ENCODE assay signal across 10 cellular contexts in the genomic region with DNA sequence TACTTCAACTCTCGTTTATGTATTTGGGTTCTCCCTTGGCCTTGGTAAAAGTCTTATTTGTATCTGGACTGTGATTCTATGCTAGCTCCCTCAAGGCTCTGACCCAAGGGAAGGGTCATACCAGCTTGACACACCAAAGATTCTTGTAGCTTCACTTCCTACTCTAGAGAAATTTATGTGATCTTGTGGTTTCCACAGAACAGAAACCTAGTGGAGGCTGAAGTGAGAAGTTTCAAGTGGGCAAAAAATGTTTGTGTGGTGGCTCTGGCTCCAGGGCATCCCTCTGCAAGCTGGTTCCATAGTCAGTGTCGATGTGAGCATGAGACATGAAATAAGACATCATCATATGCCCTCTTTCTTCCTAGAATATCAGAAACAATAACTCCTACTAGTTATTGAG. TPM values are rescaled to one million over a fixed set of nuclear protein-coding genes. Genes with fewer than 3 reads are reported as not detected.
A peak's percentile ranks its signal among the peaks of the same experiment; 100 is the strongest.
DNase-seq lines count a peak whose midpoint lies in the region; ATAC-seq and TF ChIP-seq lines count a peak whose summit lies in the region.
"Had no signal": no experiment of that assay in that cellular context is flagged by ENCODE, and none has a peak within 500 bp of the region (broad histone marks: within the 10 kb centered on the region; RNA-seq: fewer than 3 reads in every experiment).

No MANE protein-coding gene starts in this region.

- H3K79me2 ChIP-seq in OCI-LY7 (ENCODE audit: insufficient read depth, low read depth, low read length) (no peaks in the 10 kb centered on the region), neural progenitor cell (ENCODE audit: low read depth) (no peaks in the 10 kb centered on the region)

- H2AFZ ChIP-seq in OCI-LY7 (ENCODE audit: low read length) (peak overlapping the region; percentile 85), neural progenitor cell (replicated peaks) (no peak overlapping the region)

- DNase-seq in OCI-LY7 (ENCODE audit: low spot score), result peak; percentile 59
- DNase-seq in neural progenitor cell (ENCODE audit: low spot score), result no peak
- no peak for DNase-seq in activated gamma-delta T cell (lab: John Stamatoyannopoulos, UW)
- no peak for DNase-seq in activated CD4-positive, alpha-beta memory T cell treated with anti-CD3 and anti-CD28 coated beads for 36 hours
- DNase-seq in NCI-H146 (lab: John Stamatoyannopoulos, UW), result no peak
- DNase-seq: activated T-cell treated with anti-CD3 and anti-CD28 coated beads, Interleukin-2, amount 50 U/mL, for 48 hours had no signal

- H3K9me3 ChIP-seq in OCI-LY7 (ENCODE audit: low read length) (no peaks in the 10 kb centered on the region), neural progenitor cell (ENCODE audit: low read depth) (no peaks in the 10 kb centered on the region)

- no peaks in the 10 kb centered on the region for H3K9me3 Mint-ChIP-seq in neural progenitor cell
- no peaks in the 10 kb centered on the region for H3K9me3 Mint-ChIP-seq in activated CD4-positive, alpha-beta memory T cell treated with anti-CD3 and anti-CD28 coated beads for 36 hours

- no peaks in the 10 kb centered on the region for H3K9me2 ChIP-seq in OCI-LY7 (ENCODE audit: insufficient read depth, low read length)

- POLR2A ChIA-PET in OCI-LY7 (lab: Charles Lee), result interaction anchor here (0.6 to 4.7 kb wide), 15 partner anchors 10 to 135 kb away, joined by 3 to 28 read pairs (median 3); partner anchors contain the start of gene CD2AP
- POLR2A ChIA-PET in activated CD4-positive, alpha-beta memory T cell treated with anti-CD3 and anti-CD28 coated beads for 36 hours (lab: Charles Lee), result no interaction called here

- no peaks in the 10 kb centered on the region for H3F3A ChIP-seq in neural progenitor cell (ENCODE audit: low read depth)

- intact Hi-C loops in OCI-LY7 (cut with micrococcal nuclease; ENCODE audit: unreplicated experiment), result loop anchor here (10.0 kb wide), 1 partner anchor 723 kb away; no protein-coding TSS in a partner anchor
- intact Hi-C loops in activated CD4-positive, alpha-beta memory T cell treated with anti-CD3 and anti-CD28 coated beads for 36 hours (cut with micrococcal nuclease), result no loop called here

- H3K4me2 ChIP-seq in OCI-LY7 (ENCODE audit: low read length) (peak overlapping the region; percentile 66), neural progenitor cell (no peak overlapping the region)

- no peaks in the 10 kb centered on the region for H3K27me3 ChIP-seq in neural progenitor cell

- H3K27me3 Mint-ChIP-seq in neural progenitor cell (ENCODE audit: insufficient read depth, low read depth), result no peaks in the 10 kb centered on the region
- peaks cover 18% of the 10 kb centered on the region for H3K27me3 Mint-ChIP-seq in activated CD4-positive, alpha-beta memory T cell treated with anti-CD3 and anti-CD28 coated beads for 36 hours

- peak overlapping the region; percentile 98 for H3K27ac ChIP-seq in OCI-LY7 (ENCODE audit: low read depth, low read length, poor library complexity, severe bottlenecking)
- H3K27ac ChIP-seq in neural progenitor cell, result no peak overlapping the region
- H3K27ac ChIP-seq: VCaP had no signal

- H3K4me1 ChIP-seq in OCI-LY7 (ENCODE audit: insufficient read depth, low read length, poor library complexity, severe bottlenecking) (peaks cover 78% of the 10 kb centered on the region), neural progenitor cell (no peaks in the 10 kb centered on the region)

- H3K36me3 ChIP-seq in OCI-LY7 (ENCODE audit: insufficient read depth, low read length) (no peaks in the 10 kb centered on the region; the same call in 1 of the 2 replicates), neural progenitor cell (no peaks in the 10 kb centered on the region)

- no peak overlapping the region for H3K27ac Mint-ChIP-seq in neural progenitor cell
- no peak overlapping the region for H3K27ac Mint-ChIP-seq in activated CD4-positive, alpha-beta memory T cell treated with anti-CD3 and anti-CD28 coated beads for 36 hours

- H3K4me1 Mint-ChIP-seq in neural progenitor cell, result no peaks in the 10 kb centered on the region
- H3K4me1 Mint-ChIP-seq in activated CD4-positive, alpha-beta memory T cell treated with anti-CD3 and anti-CD28 coated beads for 36 hours (ENCODE audit: low read depth), result no peaks in the 10 kb centered on the region

- H3K9ac ChIP-seq in neural progenitor cell, result no peak overlapping the region

- H3K4me3 ChIP-seq in OCI-LY7 (ENCODE audit: low read depth, low read length, poor library complexity, severe bottlenecking) (peak overlapping the region; percentile 7), neural progenitor cell (no peak overlapping the region)

- TF ChIP-seq CTCF in OCI-LY7 (conservative IDR thresholded peaks at IDR 0.05; ENCODE audit: low read length) (no peak), neural progenitor cell (IDR thresholded peaks at IDR 0.05) (no peak)

- CTCF ChIA-PET in OCI-LY7 (lab: Charles Lee; ENCODE audit: unreplicated experiment), result interaction anchor here (1.1 to 1.7 kb wide), 3 partner anchors 10 to 260 kb away, joined by 3 to 5 read pairs (median 4); no protein-coding TSS in a partner anchor
- CTCF ChIA-PET in activated CD4-positive, alpha-beta memory T cell treated with anti-CD3 and anti-CD28 coated beads for 36 hours (lab: Charles Lee), result no interaction called here

- H3K36me3 Mint-ChIP-seq in neural progenitor cell, result no peaks in the 10 kb centered on the region
- no peaks in the 10 kb centered on the region for H3K36me3 Mint-ChIP-seq in activated CD4-positive, alpha-beta memory T cell treated with anti-CD3 and anti-CD28 coated beads for 36 hours

- H4K20me1 ChIP-seq in OCI-LY7 (ENCODE audit: insufficient read depth, low read length) (no peaks in the 10 kb centered on the region), neural progenitor cell (ENCODE audit: low read depth) (no peaks in the 10 kb centered on the region)

- no peak overlapping the region for H3K4me3 Mint-ChIP-seq in neural progenitor cell
- H3K4me3 Mint-ChIP-seq in activated CD4-positive, alpha-beta memory T cell treated with anti-CD3 and anti-CD28 coated beads for 36 hours, result no peak overlapping the region

- ATAC-seq in GM18870 (IDR thresholded peaks at IDR 0.05; ENCODE audit: unreplicated experiment), result peak; percentile 74
- ATAC-seq in GM21576 (IDR thresholded peaks at IDR 0.05; ENCODE audit: unreplicated experiment), result peak; percentile 57
- peak; percentile 76 for ATAC-seq in HG03097 (IDR thresholded peaks at IDR 0.05; ENCODE audit: low FRiP score, unreplicated experiment)

- BruUV-seq in OCI-LY7 (replicated peaks; lab: Mats Ljungman, UMichigan), result no TSS peak

RNA-seq across cellular contexts. Expression of gene TNFRSF21, which starts 48.1 kb away (rescaled TPM):
- 22.7 and 28.1 TPM in 2 replicates for total RNA-seq in OCI-LY7 (2014; rRNA removed; shearing (Covaris generic))
- total RNA-seq in OCI-LY7 (2022) (35.1 and 36.5 TPM in 2 replicates), neural progenitor cell (ENCODE audit: low replicate concordance) (16.9 and 23.2 TPM in 2 replicates)
- 1 to 10 TPM in 1 of 2 experiments, under 1 TPM in 1; 0.97 to 1.2 TPM for total RNA-seq in activated CD4-positive, alpha-beta memory T cell treated with anti-CD3 and anti-CD28 coated beads for 36 hours
